Comparison of ENCODE assay signal across 11 cellular contexts in genomic region chr5:150641006-150641570, GRCh38. TPM values are rescaled to one million over a fixed set of nuclear protein-coding genes. Genes with fewer than 3 reads are reported as not detected.
DNase-seq lines count a peak whose midpoint lies in the region; ATAC-seq, FAIRE-seq and TF ChIP-seq lines count a peak whose summit lies in the region.
"Had no signal": no experiment of that assay in that cellular context is flagged by ENCODE, and none has a peak within 500 bp of the region (broad histone marks: within the 10 kb centered on the region; RNA-seq: fewer than 3 reads in every experiment).

No MANE protein-coding gene starts in this region.

- H3K9me3 Mint-ChIP-seq in astrocyte (ENCODE audit: unreplicated experiment), result no peaks in the 10 kb centered on the region
- no peaks in the 10 kb centered on the region for H3K9me3 Mint-ChIP-seq in stimulated activated naive CD8-positive, alpha-beta T cell treated with anti-CD3 and anti-CD28 coated beads, Interleukin-15, amount 100 ng/mL, for 72 hours
- no peaks in the 10 kb centered on the region for H3K9me3 Mint-ChIP-seq in CD4-positive, alpha-beta T cell

- no peaks in the 10 kb centered on the region for H3K27me3 Mint-ChIP-seq in astrocyte (ENCODE audit: low read depth, unreplicated experiment)
- H3K27me3 Mint-ChIP-seq in stimulated activated naive CD8-positive, alpha-beta T cell treated with anti-CD3 and anti-CD28 coated beads, Interleukin-15, amount 100 ng/mL, for 72 hours, result peaks cover 30% of the 10 kb centered on the region
- H3K27me3 Mint-ChIP-seq in CD4-positive, alpha-beta T cell, result peaks cover 5% of the 10 kb centered on the region

- TF ChIP-seq CTCF in astrocyte (IDR thresholded peaks at IDR 0.05; ENCODE audit: insufficient read depth, low read depth, low read length) (no peak), heart right ventricle (IDR thresholded peaks at IDR 0.05) (no peak)
- TF ChIP-seq CTCF in CD4-positive, alpha-beta T cell (IDR thresholded peaks at IDR 0.05), result no peak

- H3K4me3 ChIP-seq in astrocyte (ENCODE audit: insufficient read depth, low read depth, low read length) (peak overlapping the region; percentile 62), heart right ventricle (peak overlapping the region; percentile 26 to 63 (median 52))

- WGBS in heart right ventricle, 2 donors, result 22 to 30% methylated on average over 9 of the region's 9 CpGs

- H3K36me3 ChIP-seq in astrocyte (ENCODE audit: insufficient read depth, low read length) (no peaks in the 10 kb centered on the region), heart right ventricle (peaks cover 0 to 24% (median 0%) of the 10 kb centered on the region in 9 donors)

- peak overlapping the region; percentile 96 for H3K27ac Mint-ChIP-seq in astrocyte (ENCODE audit: unreplicated experiment)
- H3K27ac Mint-ChIP-seq in stimulated activated naive CD8-positive, alpha-beta T cell treated with anti-CD3 and anti-CD28 coated beads, Interleukin-15, amount 100 ng/mL, for 72 hours, result no peak overlapping the region
- H3K27ac Mint-ChIP-seq in CD4-positive, alpha-beta T cell, result no peak overlapping the region
- H3K27ac Mint-ChIP-seq: activated CD4-positive, alpha-beta T cell treated with anti-CD3 and anti-CD28 coated beads for 36 hours had no signal

- H3K27ac ChIP-seq in astrocyte (ENCODE audit: low read depth, low read length) (peak overlapping the region; percentile 99), heart right ventricle (peak overlapping the region; percentile 91 to 100 (median 96))
- H3K27ac ChIP-seq in CD4-positive, alpha-beta T cell (ENCODE audit: low read depth, low read length), result no peak overlapping the region

- H3K4me2 ChIP-seq in astrocyte (ENCODE audit: low read length), result peak overlapping the region; percentile 86

- in situ Hi-C loops in Caki2 (cut with HindIII; ENCODE audit: low pct_unique_long_range_greater_than_20kb, low sequenced_read_pairs), result no loop called here

- H3K4me1 Mint-ChIP-seq in astrocyte (ENCODE audit: low read depth, unreplicated experiment), result peaks cover 81% of the 10 kb centered on the region
- no peaks in the 10 kb centered on the region for H3K4me1 Mint-ChIP-seq in stimulated activated naive CD8-positive, alpha-beta T cell treated with anti-CD3 and anti-CD28 coated beads, Interleukin-15, amount 100 ng/mL, for 72 hours
- H3K4me1 Mint-ChIP-seq in CD4-positive, alpha-beta T cell (ENCODE audit: low read depth), result no peaks in the 10 kb centered on the region
- H3K4me1 Mint-ChIP-seq: activated CD4-positive, alpha-beta T cell treated with anti-CD3 and anti-CD28 coated beads for 36 hours had no signal

- peak overlapping the region; percentile 6 for H2AFZ ChIP-seq in astrocyte (ENCODE audit: low read depth, low read length)

- FAIRE-seq in astrocyte (lab: Jason Lieb, UNC), result no peak

- peak overlapping the region; percentile 90 for H3K9ac ChIP-seq in astrocyte (ENCODE audit: low read length)

- peak; percentile 40 for DNase-seq in Caki2 (ENCODE audit: low read depth)
- peak; percentile 85 for DNase-seq in astrocyte (ENCODE audit: low read depth)
- peak; percentile 62 to 83 for DNase-seq in heart right ventricle
- DNase-seq in pulmonary artery endothelial cell (ENCODE audit: low read depth, low spot score), result peak; percentile 95
- DNase-seq in stimulated activated naive CD8-positive, alpha-beta T cell treated with anti-CD3 and anti-CD28 coated beads, Interleukin-15, amount 100 ng/mL, for 72 hours, result no peak
- no peak for DNase-seq in CD4-positive, alpha-beta T cell
- no peak for DNase-seq in middle frontal gyrus (ENCODE audit: extremely low spot score, low spot score)
- DNase-seq: activated CD4-positive, alpha-beta T cell treated with anti-CD3 and anti-CD28 coated beads for 36 hours; DND-41; NCI-H1694 had no signal

- intact Hi-C loops in heart right ventricle (cut with DNase I), result loop anchor here in 5 of 10 donors (2.0 to 5.0 kb wide), 3 partner anchors 16 to 49 kb away; no protein-coding TSS in a partner anchor
- intact Hi-C loops in CD4-positive, alpha-beta T cell (cut with DNase I, micrococcal nuclease), result no loop called here

- peaks cover 28% of the 10 kb centered on the region for H4K20me1 ChIP-seq in astrocyte (ENCODE audit: insufficient read depth, low read length)

- peaks cover 50% of the 10 kb centered on the region for H3K79me2 ChIP-seq in astrocyte (ENCODE audit: insufficient read depth, low read length)

- POLR2A ChIA-PET in CD4-positive, alpha-beta T cell (lab: Charles Lee), result no interaction called here

- peaks cover 90% of the 10 kb centered on the region for H3K4me1 ChIP-seq in astrocyte (ENCODE audit: insufficient read depth, low read length)
- H3K4me1 ChIP-seq in heart right ventricle, result peaks cover 50 to 100% (median 96%) of the 10 kb centered on the region in 9 donors

- H3K4me3 Mint-ChIP-seq in astrocyte (ENCODE audit: unreplicated experiment), result peak overlapping the region; percentile 82
- no peak overlapping the region for H3K4me3 Mint-ChIP-seq in stimulated activated naive CD8-positive, alpha-beta T cell treated with anti-CD3 and anti-CD28 coated beads, Interleukin-15, amount 100 ng/mL, for 72 hours
- no peak overlapping the region for H3K4me3 Mint-ChIP-seq in CD4-positive, alpha-beta T cell
- H3K4me3 Mint-ChIP-seq: activated CD4-positive, alpha-beta T cell treated with anti-CD3 and anti-CD28 coated beads for 36 hours had no signal

- H3K36me3 Mint-ChIP-seq in astrocyte (ENCODE audit: low read depth, unreplicated experiment), result peaks cover 2% of the 10 kb centered on the region
- H3K36me3 Mint-ChIP-seq in CD4-positive, alpha-beta T cell (ENCODE audit: low read depth), result no peaks in the 10 kb centered on the region

- CTCF ChIA-PET in CD4-positive, alpha-beta T cell (lab: Charles Lee), result no interaction called here

- ATAC-seq in heart right ventricle, result peak; percentile 48 to 78 (median 64)
- ATAC-seq in HG03139 (IDR thresholded peaks at IDR 0.05; ENCODE audit: unreplicated experiment), result no peak
- ATAC-seq in stimulated activated naive CD8-positive, alpha-beta T cell treated with anti-CD3 and anti-CD28 coated beads, Interleukin-15, amount 100 ng/mL, for 72 hours, result no peak
- ATAC-seq in CD4-positive, alpha-beta T cell (ENCODE audit: poor library complexity), result no peak
- ATAC-seq: activated CD4-positive, alpha-beta T cell treated with anti-CD3 and anti-CD28 coated beads for 36 hours had no signal

- H3K27me3 ChIP-seq in astrocyte (ENCODE audit: insufficient read depth, low read length) (no peaks in the 10 kb centered on the region), heart right ventricle (no peaks in the 10 kb centered on the region)
- H3K27me3 ChIP-seq in CD4-positive, alpha-beta T cell (ENCODE audit: control insufficient read depth, insufficient read depth, low read length), result no peaks in the 10 kb centered on the region

- H3K9me3 ChIP-seq in astrocyte (ENCODE audit: insufficient read depth, low read depth, low read length), result no peaks in the 10 kb centered on the region
- no peaks in the 10 kb centered on the region for H3K9me3 ChIP-seq in heart right ventricle
- no peaks in the 10 kb centered on the region for H3K9me3 ChIP-seq in CD4-positive, alpha-beta T cell (ENCODE audit: control insufficient read depth, low read length)

RNA-seq across cellular contexts. Expression of gene SYNPO, which starts 0.6 kb away (rescaled TPM):
- 1.1 and 1.2 TPM in 2 replicates for total RNA-seq in Caki2 (2014; rRNA removed; shearing (Covaris generic); ENCODE audit: low replicate concordance)
- total RNA-seq in astrocyte, result 40.2 and 68.9 TPM in 2 replicates
- 100 to 1,000 TPM; 589 to 777 (median 703) TPM for total RNA-seq in heart right ventricle
- polyA plus RNA-seq in heart right ventricle, result 100 to 1,000 TPM; 129 to 344 TPM
- total RNA-seq in pulmonary artery endothelial cell, result 11.7 and 18.5 TPM in 2 replicates
- under 1 TPM; 0.06 to 0.14 TPM for total RNA-seq in CD4-positive, alpha-beta T cell

RNA-seq across cellular contexts. Expression of gene MYOZ3, which starts 20.0 kb away (rescaled TPM):
- total RNA-seq in Caki2 (2014; rRNA removed; shearing (Covaris generic); ENCODE audit: low replicate concordance), result not detected in 2 replicates
- total RNA-seq in astrocyte, result 5.5 and 9.4 TPM in 2 replicates
- 10 to 100 TPM in 2 of 10 donors, 1 to 10 TPM in 8; 4.5 to 12.2 (median 6.0) TPM for total RNA-seq in heart right ventricle
- polyA plus RNA-seq in heart right ventricle, result 1 to 10 TPM in 1 of 2 donors, under 1 TPM in 1; 0.91 to 4.1 TPM
- 0.25 and 0.59 TPM in 2 replicates for total RNA-seq in pulmonary artery endothelial cell
- total RNA-seq in CD4-positive, alpha-beta T cell, result not detected

RNA-seq across cellular contexts. Expression of gene RBM22, which starts 59.8 kb away (rescaled TPM):
- 21.7 and 23.7 TPM in 2 replicates for total RNA-seq in Caki2 (2014; rRNA removed; shearing (Covaris generic); ENCODE audit: low replicate concordance)
- total RNA-seq in astrocyte (42.0 and 47.4 TPM in 2 replicates), heart right ventricle (10 to 100 TPM; 23.4 to 41.0 (median 29.3) TPM), pulmonary artery endothelial cell (18.9 and 26.3 TPM in 2 replicates)
- 10 to 100 TPM; 18.6 to 28.8 TPM for polyA plus RNA-seq in heart right ventricle
- 100 to 1,000 TPM in 1 of 2 experiments, 10 to 100 TPM in 1; 98.2 to 101 TPM for total RNA-seq in CD4-positive, alpha-beta T cell

Comparison
In these comparisons a context has a peak if more than half of its experiments do, and no peak if none do; other contexts are left out.
1. DNase-seq: peak in Caki2 (single experiment), astrocyte (single experiment), heart right ventricle (2 of 2) and pulmonary artery endothelial cell (single experiment); none in stimulated activated naive CD8-positive, alpha-beta T cell treated with anti-CD3 and anti-CD28 coated beads, Interleukin-15, amount 100 ng/mL, for 72 hours (0 of 2), CD4-positive, alpha-beta T cell (0 of 10) and middle frontal gyrus (single experiment).
2. ATAC-seq: peak in heart right ventricle (8 of 8); none in HG03139 (single experiment), stimulated activated naive CD8-positive, alpha-beta T cell treated with anti-CD3 and anti-CD28 coated beads, Interleukin-15, amount 100 ng/mL, for 72 hours (single experiment) and CD4-positive, alpha-beta T cell (single experiment).